In genomic region chr6:112951829-112952228, GRCh38 we compare ENCODE assay signal across 17 cellular contexts.
DNase-seq lines count a peak whose midpoint lies in the region; TF ChIP-seq lines count a peak whose summit lies in the region.
"Had no signal": no experiment of that assay in that cellular context is flagged by ENCODE, and none has a peak within 500 bp of the region (broad histone marks: within the 10 kb centered on the region; RNA-seq: fewer than 3 reads in every experiment).

No MANE protein-coding gene starts in this region.

- no peaks in the 10 kb centered on the region for H3K36me3 ChIP-seq in ovary
- H3K36me3 ChIP-seq: neural progenitor cell had no signal

- WGBS in ovary, 3 donors = 4 to 18% (median 13%) methylated on average over 1 of the region's 1 CpG

- no peaks in the 10 kb centered on the region for H3K27me3 ChIP-seq in ovary
- H3K27me3 ChIP-seq: neural progenitor cell had no signal

- no peaks in the 10 kb centered on the region for H3K4me1 ChIP-seq in ovary (ENCODE audit: insufficient read depth)
- H3K4me1 ChIP-seq: neural progenitor cell had no signal

- TF ChIP-seq POLR2A in ovary (IDR thresholded peaks at IDR 0.05) = no peak

- no peak overlapping the region for H3K27ac ChIP-seq in ovary
- H3K27ac ChIP-seq: neural progenitor cell had no signal

- TF ChIP-seq CTCF in ovary (IDR thresholded peaks at IDR 0.05) = no peak

- H3K4me3 ChIP-seq in ovary = no peak overlapping the region
- H3K4me3 ChIP-seq: neural progenitor cell had no signal

- no peak for TF ChIP-seq EP300 in ovary (IDR thresholded peaks at IDR 0.05)

- intact Hi-C loops in ovary (cut with DNase I) = no loop called here

- no peaks in the 10 kb centered on the region for H3K9me3 ChIP-seq in ovary

- DNase-seq in DMS79 (lab: John Stamatoyannopoulos, UW) (peak; percentile 71), NCI-H1417 treated with DMSO at 0.1 percent for 48 hours (lab: John Stamatoyannopoulos, UW) (peak; percentile 48), NCI-H69 (lab: John Stamatoyannopoulos, UW) (peak; percentile 77), dermis blood vessel endothelial cell (peak; percentile 55), COLO829 (ENCODE audit: low spot score) (no peak), ovary (no peak), NCI-H187 treated with DMSO at 0.1 percent for 48 hours (lab: John Stamatoyannopoulos, UW) (no peak), AG08396 (ENCODE audit: low spot score) (no peak)
- DNase-seq: activated CD4-positive, alpha-beta T cell treated with anti-CD3 and anti-CD28 coated beads for 1 hour; activated CD8-positive, alpha-beta memory T cell treated with anti-CD3 and anti-CD28 coated beads, Interleukin-2, amount 10 ng/mL, durations not matched to agents 7 days and 5 days; activated effector memory CD4-positive, alpha-beta T cell treated with anti-CD3 and anti-CD28 coated beads, Interleukin-2, amount 50 U/mL, for 16 hours; CD4-positive, alpha-beta T cell; H9; hippocampal formation; NCI-H187; stimulated activated naive CD4-positive, alpha-beta T cell treated with Interleukin-2 at 50 U/mL for 16 hours had no signal

Comparison
In these comparisons a context has a peak if more than half of its experiments do, and no peak if none do; other contexts are left out.
1. DNase-seq: peak in DMS79 (single experiment), NCI-H1417 treated with DMSO at 0.1 percent for 48 hours (single experiment), NCI-H69 (single experiment) and dermis blood vessel endothelial cell (single experiment); none in COLO829 (single experiment), ovary (0 of 5), NCI-H187 treated with DMSO at 0.1 percent for 48 hours (single experiment) and AG08396 (single experiment).